ENCODE assay signal across 9 cellular contexts in the genomic region with DNA sequence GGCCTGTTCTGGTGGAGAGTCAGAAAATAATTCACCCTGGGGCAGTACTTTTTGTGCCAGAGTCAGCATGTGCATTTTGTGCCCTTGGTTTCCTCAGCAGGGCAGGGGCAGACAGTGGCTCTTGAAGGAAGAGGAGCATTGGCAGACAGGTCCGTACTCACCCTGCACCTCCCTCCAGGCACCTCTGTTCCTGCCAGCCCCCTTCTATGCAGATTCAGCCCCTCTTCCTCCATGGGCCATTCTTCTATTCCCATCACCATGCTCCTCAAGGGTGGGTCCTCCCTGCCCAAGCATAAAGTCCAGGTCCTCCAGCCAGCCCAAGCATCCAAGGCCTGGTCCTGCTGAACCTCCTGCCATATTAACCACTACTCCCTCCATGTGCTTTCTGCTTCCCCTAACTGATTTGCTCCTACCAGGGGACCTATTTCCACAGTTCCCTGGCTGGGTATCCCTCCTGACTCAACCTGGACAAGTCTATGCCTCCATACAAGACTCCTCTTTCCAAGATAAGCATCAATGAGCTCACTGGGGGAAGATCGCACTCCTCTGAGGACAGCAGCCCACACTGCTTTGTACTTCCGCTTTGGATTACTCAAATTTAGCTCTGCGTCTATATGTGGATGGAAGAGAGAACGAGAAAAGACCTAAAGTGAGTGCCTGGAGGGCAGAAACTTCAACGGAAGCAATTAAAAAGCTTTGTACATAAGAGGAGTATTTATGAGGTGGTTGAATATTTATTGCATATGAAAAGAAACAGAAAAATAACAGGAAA. TPM values are rescaled to one million over a fixed set of nuclear protein-coding genes. Genes with fewer than 3 reads are reported as not detected.
DNase-seq lines count a peak whose midpoint lies in the region; ATAC-seq, FAIRE-seq and TF ChIP-seq lines count a peak whose summit lies in the region.
"Had no signal": no experiment of that assay in that cellular context is flagged by ENCODE, and none has a peak within 500 bp of the region (broad histone marks: within the 10 kb centered on the region; RNA-seq: fewer than 3 reads in every experiment).

No MANE protein-coding gene starts in this region.

- peak overlapping the region; percentile 91 to 96 for H3K27ac Mint-ChIP-seq in activated naive CD4-positive, alpha-beta T cell treated with anti-CD3 and anti-CD28 coated beads, Interleukin-2, amount 50 U/mL, for 72 hours

- H3K4me1 ChIP-seq in left ventricle myocardium inferior, result no peaks in the 10 kb centered on the region

- H3K27ac ChIP-seq in left ventricle myocardium inferior (replicated peaks), result no peak overlapping the region

- peaks cover 56% of the 10 kb centered on the region for H3K27me3 ChIP-seq in left ventricle myocardium inferior (ENCODE audit: low read depth)

- H3K4me3 ChIP-seq in left ventricle myocardium inferior, result no peak overlapping the region

- DNase-seq in EL (peak; percentile 38), DMS153 treated with DMSO at 0.1 percent for 48 hours (lab: John Stamatoyannopoulos, UW; ENCODE audit: unreplicated experiment) (no peak), left ventricle myocardium inferior (no peak), NCI-H1694 treated with DMSO at 0.1 percent for 48 hours (lab: John Stamatoyannopoulos, UW) (no peak), RCC 7860 (ENCODE audit: low spot score) (no peak)
- no peak for DNase-seq in activated naive CD4-positive, alpha-beta T cell treated with anti-CD3 and anti-CD28 coated beads, Interleukin-2, amount 50 U/mL, for 72 hours (ENCODE audit: low spot score in 2 of 2)
- DNase-seq: DMS53 had no signal

- H3K9me3 ChIP-seq in left ventricle myocardium inferior (replicated peaks), result no peaks in the 10 kb centered on the region

- no peaks in the 10 kb centered on the region for H3K36me3 Mint-ChIP-seq in activated naive CD4-positive, alpha-beta T cell treated with anti-CD3 and anti-CD28 coated beads, Interleukin-2, amount 50 U/mL, for 72 hours

- H3K9me3 Mint-ChIP-seq in activated naive CD4-positive, alpha-beta T cell treated with anti-CD3 and anti-CD28 coated beads, Interleukin-2, amount 50 U/mL, for 72 hours, result no peaks in the 10 kb centered on the region

- intact Hi-C loops in left ventricle myocardium inferior (cut with micrococcal nuclease), result no loop called here

- ATAC-seq in GM21515 (IDR thresholded peaks at IDR 0.05; ENCODE audit: unreplicated experiment) (peak; percentile 10), HG03457 (IDR thresholded peaks at IDR 0.05; ENCODE audit: unreplicated experiment) (peak; percentile 17)
- ATAC-seq in activated naive CD4-positive, alpha-beta T cell treated with anti-CD3 and anti-CD28 coated beads, Interleukin-2, amount 50 U/mL, for 72 hours, result peak; percentile 15 to 46

- H3K36me3 ChIP-seq in left ventricle myocardium inferior, result no peaks in the 10 kb centered on the region

- no peak for FAIRE-seq in RCC 7860 (lab: Jason Lieb, UNC)

- TF ChIP-seq CTCF in left ventricle myocardium inferior (IDR thresholded peaks at IDR 0.05; ENCODE audit: borderline replicate concordance), result no peak

RNA-seq across cellular contexts. Expression of a gene that starts 9.3 kb away (rescaled TPM):
- total RNA-seq in activated naive CD4-positive, alpha-beta T cell treated with anti-CD3 and anti-CD28 coated beads, Interleukin-2, amount 50 U/mL, for 72 hours, result 1 to 10 TPM; 1.8 to 3.5 TPM
- 2.7 TPM for total RNA-seq in left ventricle myocardium inferior

RNA-seq across cellular contexts. Expression of a gene that starts 39.7 kb away (rescaled TPM):
- 1 to 10 TPM in 1 of 2 donors, not detected in 1; 9.7 TPM for total RNA-seq in activated naive CD4-positive, alpha-beta T cell treated with anti-CD3 and anti-CD28 coated beads, Interleukin-2, amount 50 U/mL, for 72 hours
- total RNA-seq in left ventricle myocardium inferior, result not detected

RNA-seq across cellular contexts. Expression of a gene that starts 52.8 kb away (rescaled TPM):
- 10 to 100 TPM in 1 of 2 donors, 1 to 10 TPM in 1; 8.4 to 39.7 TPM for total RNA-seq in activated naive CD4-positive, alpha-beta T cell treated with anti-CD3 and anti-CD28 coated beads, Interleukin-2, amount 50 U/mL, for 72 hours
- not detected for total RNA-seq in left ventricle myocardium inferior
